In genomic region chr5:6712136-6712581, GRCh38 we compare ENCODE assay signal across 8 cellular contexts. TPM values are rescaled to one million over a fixed set of nuclear protein-coding genes. Genes with fewer than 3 reads are reported as not detected.
DNase-seq lines count a peak whose midpoint lies in the region; ATAC-seq, FAIRE-seq and TF ChIP-seq lines count a peak whose summit lies in the region.

No MANE protein-coding gene starts in this region.

- no peaks in the 10 kb centered on the region for H3K36me3 ChIP-seq in CD8-positive, alpha-beta T cell (ENCODE audit: insufficient read depth, low read length)
- H3K36me3 ChIP-seq in KOPT-K1 (ENCODE audit: insufficient read depth, low read length) (peaks cover 13% of the 10 kb centered on the region), astrocyte (ENCODE audit: insufficient read depth, low read length) (no peaks in the 10 kb centered on the region)

- peaks cover 27% of the 10 kb centered on the region for H4K20me1 ChIP-seq in astrocyte (ENCODE audit: insufficient read depth, low read length)

- H3K27ac Mint-ChIP-seq in CD8-positive, alpha-beta T cell: peak overlapping the region; percentile 89
- H3K27ac Mint-ChIP-seq in T-helper 1 cell treated with Interleukin-12 subunit alpha and Interleukin-12 subunit beta and Interleukin-4 antibody, amounts not matched to agents 30 μg/mL and 1 μg/mL, for 36 hours: peak overlapping the region; percentile 91
- peak overlapping the region; percentile 93 for H3K27ac Mint-ChIP-seq in astrocyte (ENCODE audit: unreplicated experiment)

- POLR2A ChIA-PET in CD8-positive, alpha-beta T cell (lab: Charles Lee): interaction anchor here (1.1 to 2.5 kb wide), 7 partner anchors 17 to 1289 kb away, joined by 3 to 20 read pairs (median 4); partner anchors contain the start of genes ICE1, NSUN2 and SRD5A1

- no peak for ATAC-seq in CD8-positive, alpha-beta T cell
- peak; percentile 11 for ATAC-seq in GM21367 (IDR thresholded peaks at IDR 0.05; ENCODE audit: unreplicated experiment)

- peak overlapping the region; percentile 91 for H2AFZ ChIP-seq in astrocyte (ENCODE audit: low read depth, low read length)

- H3K4me3 Mint-ChIP-seq in CD8-positive, alpha-beta T cell: peak overlapping the region; percentile 86
- H3K4me3 Mint-ChIP-seq in T-helper 1 cell treated with Interleukin-12 subunit alpha and Interleukin-12 subunit beta and Interleukin-4 antibody, amounts not matched to agents 30 μg/mL and 1 μg/mL, for 36 hours: peak overlapping the region; percentile 84
- peak overlapping the region; percentile 88 for H3K4me3 Mint-ChIP-seq in astrocyte (ENCODE audit: unreplicated experiment)

- no peaks in the 10 kb centered on the region for H3K9me3 Mint-ChIP-seq in CD8-positive, alpha-beta T cell
- H3K9me3 Mint-ChIP-seq in T-helper 1 cell treated with Interleukin-12 subunit alpha and Interleukin-12 subunit beta and Interleukin-4 antibody, amounts not matched to agents 30 μg/mL and 1 μg/mL, for 36 hours: no peaks in the 10 kb centered on the region
- H3K9me3 Mint-ChIP-seq in astrocyte (ENCODE audit: unreplicated experiment): no peaks in the 10 kb centered on the region

- no peaks in the 10 kb centered on the region for H3K27me3 ChIP-seq in CD8-positive, alpha-beta T cell (ENCODE audit: insufficient read depth, low read length)
- H3K27me3 ChIP-seq in astrocyte (ENCODE audit: insufficient read depth, low read length): no peaks in the 10 kb centered on the region

- no peak for TF ChIP-seq CTCF in CD8-positive, alpha-beta T cell (IDR thresholded peaks at IDR 0.05)
- peak; percentile 23 for TF ChIP-seq CTCF in astrocyte (IDR thresholded peaks at IDR 0.05; ENCODE audit: insufficient read depth, low read depth, low read length)

- H3K79me2 ChIP-seq in astrocyte (ENCODE audit: insufficient read depth, low read length): peaks cover 30% of the 10 kb centered on the region

- H3K4me1 ChIP-seq in CD8-positive, alpha-beta T cell (ENCODE audit: insufficient read depth, low read length): peaks cover 23% of the 10 kb centered on the region
- peaks cover 13% of the 10 kb centered on the region for H3K4me1 ChIP-seq in astrocyte (ENCODE audit: insufficient read depth, low read length)

- DNase-seq in CD8-positive, alpha-beta T cell: peak in 4 of 7 experiments; percentile 46 to 69 (median 49)
- DNase-seq in astrocyte (ENCODE audit: low read depth) (peak; percentile 79), hypothalamus (lab: John Stamatoyannopoulos, UW) (peak in 27 of 51 donors; percentile 26 to 85 (median 54)), skeletal muscle cell (ENCODE audit: low read depth) (no peak), putamen (ENCODE audit: low spot score) (no peak)

- H3K36me3 Mint-ChIP-seq in CD8-positive, alpha-beta T cell: peaks cover 4% of the 10 kb centered on the region
- H3K36me3 Mint-ChIP-seq in T-helper 1 cell treated with Interleukin-12 subunit alpha and Interleukin-12 subunit beta and Interleukin-4 antibody, amounts not matched to agents 30 μg/mL and 1 μg/mL, for 36 hours (ENCODE audit: low read depth): peaks cover 3% of the 10 kb centered on the region
- peaks cover 4% of the 10 kb centered on the region for H3K36me3 Mint-ChIP-seq in astrocyte (ENCODE audit: low read depth, unreplicated experiment)

- no peaks in the 10 kb centered on the region for H3K9me3 ChIP-seq in CD8-positive, alpha-beta T cell (ENCODE audit: low read length)
- H3K9me3 ChIP-seq in KOPT-K1 (ENCODE audit: insufficient read depth, low read length, poor library complexity, severe bottlenecking): no peaks in the 10 kb centered on the region
- H3K9me3 ChIP-seq in astrocyte (ENCODE audit: insufficient read depth, low read depth, low read length): no peaks in the 10 kb centered on the region

- peak overlapping the region; percentile 91 for H3K4me3 ChIP-seq in CD8-positive, alpha-beta T cell (ENCODE audit: low read depth, low read length)
- H3K4me3 ChIP-seq in astrocyte (ENCODE audit: insufficient read depth, low read depth, low read length) (peak overlapping the region; percentile 70), skeletal muscle cell (ENCODE audit: low read depth, low read length) (peak overlapping the region; percentile 79)

- H3K27ac ChIP-seq in CD8-positive, alpha-beta T cell (ENCODE audit: low read depth, low read length): peak overlapping the region; percentile 86
- H3K27ac ChIP-seq in KOPT-K1 (ENCODE audit: low read depth, low read length, poor library complexity, severe bottlenecking) (peak overlapping the region; percentile 94), astrocyte (ENCODE audit: low read depth, low read length) (peak overlapping the region; percentile 90)

- no peaks in the 10 kb centered on the region for H3K27me3 Mint-ChIP-seq in CD8-positive, alpha-beta T cell (ENCODE audit: low read depth)
- H3K27me3 Mint-ChIP-seq in T-helper 1 cell treated with Interleukin-12 subunit alpha and Interleukin-12 subunit beta and Interleukin-4 antibody, amounts not matched to agents 30 μg/mL and 1 μg/mL, for 36 hours (ENCODE audit: low read depth): peaks cover 8% of the 10 kb centered on the region
- peaks cover 1% of the 10 kb centered on the region for H3K27me3 Mint-ChIP-seq in astrocyte (ENCODE audit: low read depth, unreplicated experiment)

- peak overlapping the region; percentile 92 for H3K4me2 ChIP-seq in astrocyte (ENCODE audit: low read length)

- CTCF ChIA-PET in CD8-positive, alpha-beta T cell (lab: Charles Lee): no interaction called here

- intact Hi-C loops in CD8-positive, alpha-beta T cell (cut with DNase I, micrococcal nuclease): loop anchor here (1.0 to 10.0 kb wide), 4 partner anchors 79 to 1155 kb away; partner anchors contain the start of genes FASTKD3 (in 2 of the 2), MTRR (in 2 of the 2), MED10 (in 1 of the 2) and NSUN2 (in 1 of the 2)

- no peak for FAIRE-seq in astrocyte (lab: Jason Lieb, UNC)

- peak overlapping the region; percentile 88 for H3K9ac ChIP-seq in astrocyte (ENCODE audit: low read length)

- H3K4me1 Mint-ChIP-seq in CD8-positive, alpha-beta T cell (ENCODE audit: low read depth): peaks cover 33% of the 10 kb centered on the region
- peaks cover 27% of the 10 kb centered on the region for H3K4me1 Mint-ChIP-seq in T-helper 1 cell treated with Interleukin-12 subunit alpha and Interleukin-12 subunit beta and Interleukin-4 antibody, amounts not matched to agents 30 μg/mL and 1 μg/mL, for 36 hours (ENCODE audit: low read depth)
- peaks cover 22% of the 10 kb centered on the region for H3K4me1 Mint-ChIP-seq in astrocyte (ENCODE audit: low read depth, unreplicated experiment)

RNA-seq across cellular contexts. Expression of gene TENT4A, which starts 1.1 kb away (rescaled TPM):
- 10 to 100 TPM; 39.9 to 42.6 TPM for total RNA-seq in CD8-positive, alpha-beta T cell
- total RNA-seq in astrocyte: 16.8 and 18.8 TPM in 2 replicates

Comparison
In these comparisons a context has a peak if more than half of its experiments do, and no peak if none do; other contexts are left out.
1. DNase-seq: peak in CD8-positive, alpha-beta T cell (4 of 7), astrocyte (single experiment) and hypothalamus (27 of 51); none in skeletal muscle cell (single experiment) and putamen (single experiment).
2. Peak in every context shown above with its lines, with median percentiles within 50 percentile points of each other: H3K27ac ChIP-seq, H3K4me3 ChIP-seq, H3K27ac Mint-ChIP-seq and H3K4me3 Mint-ChIP-seq.